ENCODE assay signal across 11 cellular contexts in the genomic region with DNA sequence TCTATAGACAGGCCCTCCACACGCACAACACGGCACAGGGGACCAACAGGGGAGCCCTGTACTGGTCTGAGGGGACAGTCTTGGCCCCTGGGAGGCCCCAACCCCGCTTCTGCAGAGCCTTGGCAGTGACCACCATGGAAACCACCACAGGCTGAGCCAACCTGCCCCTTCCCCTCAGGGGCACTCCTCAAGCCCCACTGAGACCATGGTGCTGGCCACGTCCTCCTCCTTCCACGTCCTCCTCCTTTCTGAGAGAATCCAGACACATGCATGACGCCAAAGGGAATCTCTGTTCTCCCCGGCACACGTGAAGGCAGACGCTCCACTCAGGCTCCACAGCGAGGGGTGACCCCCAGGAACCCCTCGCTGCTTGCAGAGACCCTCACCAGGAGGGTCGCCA. TPM values are rescaled to one million over a fixed set of nuclear protein-coding genes. Genes with fewer than 3 reads are reported as not detected.
A peak's percentile ranks its signal among the peaks of the same experiment; 100 is the strongest.
DNase-seq lines count a peak whose midpoint lies in the region; ATAC-seq and TF ChIP-seq lines count a peak whose summit lies in the region.
"Had no signal": no experiment of that assay in that cellular context is flagged by ENCODE, and none has a peak within 500 bp of the region (broad histone marks: within the 10 kb centered on the region; RNA-seq: fewer than 3 reads in every experiment).

No MANE protein-coding gene starts in this region.

- peaks cover 29% of the 10 kb centered on the region for H4K20me1 ChIP-seq in GM23248 (ENCODE audit: insufficient read depth)

- H3F3A ChIP-seq in GM23248 (ENCODE audit: insufficient read depth): 0 out of 2 replicates have a peak, but pooled peaks cover 3% of the 10 kb centered on the region

- H3K4me2 ChIP-seq in GM23248 (ENCODE audit: unreplicated experiment): peak overlapping the region; percentile 94

- CTCF ChIA-PET in A673 (lab: Charles Lee): no interaction called here

- POLR2A ChIA-PET in A673 (lab: Charles Lee; ENCODE audit: low non-redundant PET): no interaction called here

- peaks cover 72% of the 10 kb centered on the region for H3K79me2 ChIP-seq in GM23248 (ENCODE audit: insufficient read depth)

- peaks cover 55% of the 10 kb centered on the region for H3K36me3 ChIP-seq in A673 (ENCODE audit: insufficient read depth, low read length, poor library complexity, severe bottlenecking)
- peaks cover 21% of the 10 kb centered on the region for H3K36me3 ChIP-seq in GM23248 (ENCODE audit: low read depth)
- peaks cover 57% of the 10 kb centered on the region for H3K36me3 ChIP-seq in mesodermal cell (ENCODE audit: control insufficient read depth, insufficient read depth, low read length)

- H3K9me3 ChIP-seq in A673 (ENCODE audit: low read depth, low read length, poor library complexity, severe bottlenecking) (no peaks in the 10 kb centered on the region), GM23248 (ENCODE audit: low read depth) (no peaks in the 10 kb centered on the region), mesodermal cell (ENCODE audit: control insufficient read depth, low read length) (peaks cover 10% of the 10 kb centered on the region)
- H3K9me3 ChIP-seq: thyroid gland had no signal

- H3K27me3 ChIP-seq in A673 (replicated peaks; ENCODE audit: insufficient read depth, low read depth, low read length, poor library complexity) (no peaks in the 10 kb centered on the region), GM23248 (replicated peaks; ENCODE audit: insufficient read depth) (no peaks in the 10 kb centered on the region)
- H3K27me3 ChIP-seq: SJSA1, thyroid gland had no signal

- intact Hi-C loops in A673 (cut with micrococcal nuclease; ENCODE audit: unreplicated experiment): no loop called here

- ATAC-seq in HG03565 (IDR thresholded peaks at IDR 0.05; ENCODE audit: unreplicated experiment): no peak
- no peak for ATAC-seq in HG02840 (IDR thresholded peaks at IDR 0.05; ENCODE audit: low FRiP score, unreplicated experiment)
- ATAC-seq in GM19395 (IDR thresholded peaks at IDR 0.05; ENCODE audit: unreplicated experiment): no peak
- ATAC-seq: left ventricle myocardium superior had no signal

- 79 to 84% methylated on average over 12 of the region's 12 CpGs for WGBS in GM23248 (ENCODE audit: low coverage in 1 of 2, low lambda C conversion rate in 2 of 2, missing lambda C conversion rate in 2 of 2), 2 experiments
- WGBS in mesodermal cell (ENCODE audit: insufficient coverage in 2 of 2), 2 experiments: 95 to 99% methylated on average over 12 of the region's 12 CpGs

- H3K4me3 ChIP-seq in A673 (ENCODE audit: low read depth, low read length, poor library complexity, severe bottlenecking): peak overlapping the region; percentile 97
- peak overlapping the region; percentile 92 for H3K4me3 ChIP-seq in GM23248
- peak overlapping the region; percentile 73 for H3K4me3 ChIP-seq in astrocyte of the cerebellum (ENCODE audit: low read depth, low read length)
- H3K4me3 ChIP-seq in mesodermal cell (ENCODE audit: extremely low read depth, insufficient read depth, low read length, poor library complexity, severe bottlenecking): peak overlapping the region; percentile 5
- H3K4me3 ChIP-seq: thyroid gland had no signal

- H3K4me1 ChIP-seq in A673 (ENCODE audit: insufficient read depth, low read length, poor library complexity, severe bottlenecking) (peaks cover 12% of the 10 kb centered on the region), GM23248 (ENCODE audit: insufficient read depth) (peaks cover 14% of the 10 kb centered on the region), mesodermal cell (ENCODE audit: control insufficient read depth, insufficient read depth, low read length, poor library complexity, severe bottlenecking) (peaks cover 7% of the 10 kb centered on the region)

- no peak overlapping the region for H2AFZ ChIP-seq in GM23248

- TF ChIP-seq CTCF in A673 (conservative IDR thresholded peaks at IDR 0.05; ENCODE audit: low read depth, low read length) (no peak), astrocyte of the cerebellum (IDR thresholded peaks at IDR 0.05; ENCODE audit: low read depth, low read length, missing control alignments) (no peak)

- in situ Hi-C loops in GM23248 (cut with MboI): no loop called here
- in situ Hi-C loops in astrocyte of the cerebellum (cut with HindIII; ENCODE audit: low sequenced_read_pairs): no loop called here

- no TSS peak for BruUV-seq in A673 (replicated peaks; lab: Mats Ljungman, UMichigan)

- H3K9me2 ChIP-seq in GM23248 (ENCODE audit: insufficient read depth): no peaks in the 10 kb centered on the region

- peak overlapping the region; percentile 96 for H3K27ac ChIP-seq in A673 (ENCODE audit: low read depth, low read length, poor library complexity, severe bottlenecking)
- H3K27ac ChIP-seq in GM23248: peak overlapping the region; percentile 93
- H3K27ac ChIP-seq in mesodermal cell (ENCODE audit: low read depth, low read length, severe bottlenecking): no peak overlapping the region
- H3K27ac ChIP-seq: thyroid gland had no signal

- DNase-seq in A673 (ENCODE audit: low spot score) (no peak), GM23248 (no peak), astrocyte of the cerebellum (ENCODE audit: low read depth) (no peak), NCI-H510A (lab: John Stamatoyannopoulos, UW) (no peak)
- DNase-seq: left ventricle myocardium superior, thyroid gland had no signal

- H3K9ac ChIP-seq in GM23248: peak overlapping the region; percentile 95

RNA-seq across cellular contexts. Expression of a gene that starts 2.7 kb away (rescaled TPM):
- 47.2 and 51.2 TPM in 2 replicates for total RNA-seq in A673 (2021)
- total RNA-seq in GM23248 (2014; rRNA removed; shearing (Covaris generic)): 23.1 and 24.4 TPM in 2 replicates
- polyA plus RNA-seq in GM23248 (2016; fragmentation: Nextera tagmentation; extraction: Ambion mirVana): 4.4 and 4.5 TPM in 2 replicates
- 23.8 TPM for polyA plus RNA-seq in mesodermal cell (2013, experiment 1 of 2)
- polyA plus RNA-seq in mesodermal cell (2013, experiment 2 of 2): 22.8 TPM

RNA-seq across cellular contexts. Expression of a gene that starts 28.7 kb away (rescaled TPM):
- 31.5 and 33.1 TPM in 2 replicates for total RNA-seq in A673 (2021)
- 7.7 and 8.9 TPM in 2 replicates for total RNA-seq in GM23248 (2014; rRNA removed; shearing (Covaris generic))
- 5.0 and 6.3 TPM in 2 replicates for polyA plus RNA-seq in GM23248 (2016; fragmentation: Nextera tagmentation; extraction: Ambion mirVana)
- 19.4 TPM for polyA plus RNA-seq in mesodermal cell (2013, experiment 1 of 2)
- polyA plus RNA-seq in mesodermal cell (2013, experiment 2 of 2): 17.8 TPM

Comparison
In these comparisons a context has a peak if more than half of its experiments do, and no peak if none do; other contexts are left out.
1. H3K4me3 ChIP-seq: peak in every context shown above with its lines; median percentile 97 in A673; 92 in GM23248; 73 in astrocyte of the cerebellum; 5 in mesodermal cell.